ENCODE assay signal across 21 cellular contexts in genomic region chr9:134815435-134816214, GRCh38.
"Had no signal": no experiment of that assay in that cellular context is flagged by ENCODE, and none has a peak within 500 bp of the region (broad histone marks: within the 10 kb centered on the region; RNA-seq: fewer than 3 reads in every experiment).

No MANE protein-coding gene starts in this region.

- H3K27me3 ChIP-seq: colonic mucosa, foreskin keratinocyte, neural progenitor cell, pancreas, spleen, tibial artery, upper lobe of left lung, uterus had no signal

- H3K36me3 Mint-ChIP-seq: immature natural killer cell; naive thymus-derived CD8-positive, alpha-beta T cell; neural progenitor cell; stimulated activated memory B cell treated with anti-CD40 and anti-IgM and Interleukin-4, amounts not matched to agents 10 μg/mL and 1 μg/mL and 100 μg/mL, for 72 hours had no signal

- H3K4me3 ChIP-seq: colonic mucosa, neural progenitor cell, pancreas, spleen, tibial artery, upper lobe of left lung, uterus had no signal

- H3K4me2 ChIP-seq: neural progenitor cell had no signal

- ATAC-seq: naive thymus-derived CD8-positive, alpha-beta T cell; pancreas; right cardiac atrium; stimulated activated memory B cell treated with anti-CD40 and anti-IgM and Interleukin-4, amounts not matched to agents 10 μg/mL and 1 μg/mL and 100 μg/mL, for 72 hours had no signal

- H3K4me1 ChIP-seq: colonic mucosa, foreskin keratinocyte, pancreas, spleen, upper lobe of left lung, uterus had no signal

- H3K4me1 Mint-ChIP-seq: immature natural killer cell; naive thymus-derived CD8-positive, alpha-beta T cell; stimulated activated memory B cell treated with anti-CD40 and anti-IgM and Interleukin-4, amounts not matched to agents 10 μg/mL and 1 μg/mL and 100 μg/mL, for 72 hours had no signal

- H3K27me3 Mint-ChIP-seq: naive thymus-derived CD8-positive, alpha-beta T cell; progenitor cell of endocrine pancreas; stimulated activated memory B cell treated with anti-CD40 and anti-IgM and Interleukin-4, amounts not matched to agents 10 μg/mL and 1 μg/mL and 100 μg/mL, for 72 hours; stimulated activated naive CD8-positive, alpha-beta T cell treated with anti-CD3 and anti-CD28 coated beads, Interleukin-15, Interleukin-2, amounts not matched to agents 100 ng/mL and 50 ng/mL, for 24 hours had no signal

- H3K9ac ChIP-seq: neural progenitor cell had no signal

- DNase-seq: colonic mucosa; dermis blood vessel endothelial cell; immature natural killer cell; kidney; mesendoderm; naive thymus-derived CD8-positive, alpha-beta T cell; occipital lobe; pancreas; spleen; stimulated activated CD4-positive, alpha-beta T cell treated with anti-CD3 and anti-CD28 coated beads, Interleukin-15, amount 100 ng/mL, for 24 hours; stimulated activated CD4-positive, alpha-beta T cell treated with anti-CD3 and anti-CD28 coated beads, Interleukin-1b, Interleukin-23, amount 100 ng/mL, for 48 hours; stimulated activated CD4-positive, alpha-beta T cell treated with anti-CD3 and anti-CD28 coated beads, Interleukin-4, amount 100 ng/mL, for 24 hours; uterus had no signal

- FAIRE-seq: kidney, pancreas had no signal

- H3K9me3 Mint-ChIP-seq: immature natural killer cell; naive thymus-derived CD8-positive, alpha-beta T cell; neural progenitor cell; stimulated activated memory B cell treated with anti-CD40 and anti-IgM and Interleukin-4, amounts not matched to agents 10 μg/mL and 1 μg/mL and 100 μg/mL, for 72 hours; stimulated activated naive CD8-positive, alpha-beta T cell treated with anti-CD3 and anti-CD28 coated beads, Interleukin-15, Interleukin-2, amounts not matched to agents 100 ng/mL and 50 ng/mL, for 24 hours had no signal

- H2AFZ ChIP-seq: neural progenitor cell had no signal

- H3K27ac Mint-ChIP-seq: immature natural killer cell; naive thymus-derived CD8-positive, alpha-beta T cell; neural progenitor cell; progenitor cell of endocrine pancreas; stimulated activated memory B cell treated with anti-CD40 and anti-IgM and Interleukin-4, amounts not matched to agents 10 μg/mL and 1 μg/mL and 100 μg/mL, for 72 hours; stimulated activated naive CD8-positive, alpha-beta T cell treated with anti-CD3 and anti-CD28 coated beads, Interleukin-15, Interleukin-2, amounts not matched to agents 100 ng/mL and 50 ng/mL, for 24 hours had no signal

- H3K4me3 Mint-ChIP-seq: immature natural killer cell; naive thymus-derived CD8-positive, alpha-beta T cell; neural progenitor cell; stimulated activated memory B cell treated with anti-CD40 and anti-IgM and Interleukin-4, amounts not matched to agents 10 μg/mL and 1 μg/mL and 100 μg/mL, for 72 hours; stimulated activated naive CD8-positive, alpha-beta T cell treated with anti-CD3 and anti-CD28 coated beads, Interleukin-15, Interleukin-2, amounts not matched to agents 100 ng/mL and 50 ng/mL, for 24 hours had no signal

- H3K9me3 ChIP-seq: colonic mucosa, pancreas, spleen, tibial artery, upper lobe of left lung, uterus had no signal

- H3K36me3 ChIP-seq: colonic mucosa, neural progenitor cell, pancreas, uterus had no signal

- H3K27ac ChIP-seq: colonic mucosa, foreskin keratinocyte, neural progenitor cell, pancreas, spleen, tibial artery, upper lobe of left lung, uterus had no signal
